In genomic region chr2:209868595-209868994, GRCh38 we compare ENCODE assay signal across 28 cellular contexts.
"Had no signal": no experiment of that assay in that cellular context is flagged by ENCODE, and none has a peak within 500 bp of the region (broad histone marks: within the 10 kb centered on the region; RNA-seq: fewer than 3 reads in every experiment).

No MANE protein-coding gene starts in this region.

- ATAC-seq: natural killer cell; psoas muscle; right cardiac atrium; sciatic nerve; stimulated activated memory B cell treated with anti-CD40 and anti-IgM and Interleukin-4, amounts not matched to agents 10 μg/mL and 1 μg/mL and 100 μg/mL, for 72 hours; stimulated activated naive CD8-positive, alpha-beta T cell treated with anti-CD3 and anti-CD28 coated beads, Interleukin-15, amount 100 ng/mL, for 72 hours; stimulated activated naive CD8-positive, alpha-beta T cell treated with anti-CD3 and anti-CD28 coated beads, Interleukin-15, Interleukin-2, amounts not matched to agents 100 U/mL and 50 U/mL, for 24 hours; upper lobe of right lung had no signal

- H3K27me3 ChIP-seq: neural progenitor cell, ovary, suprapubic skin, testis, tibial artery, transverse colon, upper lobe of right lung, uterus had no signal

- H3K9me3 ChIP-seq: ovary, psoas muscle, testis, transverse colon, upper lobe of right lung, uterus had no signal

- H3K36me3 ChIP-seq: ovary, spleen, suprapubic skin, tibial artery, transverse colon, upper lobe of right lung, uterus had no signal

- H3K79me2 ChIP-seq: parathyroid adenoma had no signal

- DNase-seq: natural killer cell; occipital lobe; ovary; posterior cingulate gyrus; psoas muscle; right cardiac atrium; spleen; stimulated activated CD4-positive, alpha-beta T cell treated with anti-CD3 and anti-CD28 coated beads, Interleukin-12 subunit alpha, Interleukin-12 subunit beta, amount 100 ng/mL, for 4 hours; stimulated activated CD4-positive, alpha-beta T cell treated with anti-CD3 and anti-CD28 coated beads, Interleukin-1b, Interleukin-23, amount 100 ng/mL, for 48 hours; stimulated activated CD4-positive, alpha-beta T cell treated with anti-CD3 and anti-CD28 coated beads, Interleukin-4, amount 100 ng/mL, for 1 hour; stimulated activated CD4-positive, alpha-beta T cell treated with anti-CD3 and anti-CD28 coated beads, Interleukin-4, amount 100 ng/mL, for 4 hours; stimulated activated CD8-positive, alpha-beta memory T cell treated with anti-CD3 and anti-CD28 coated beads, Interleukin-4, amount 100 ng/mL, for 48 hours; stimulated activated naive CD4-positive, alpha-beta T cell; stimulated activated naive CD8-positive, alpha-beta T cell treated with anti-CD3 and anti-CD28 coated beads, Interleukin-15, amount 100 ng/mL, for 72 hours; stimulated activated naive CD8-positive, alpha-beta T cell treated with anti-CD3 and anti-CD28 coated beads, Interleukin-15, Interleukin-2, amounts not matched to agents 100 U/mL and 50 U/mL, for 24 hours; substantia nigra; testis; tibial artery; transverse colon; upper lobe of right lung; uterus had no signal

- H3K4me3 ChIP-seq: neural progenitor cell, ovary, psoas muscle, skin epidermis, smooth muscle cell, spleen, suprapubic skin, testis, tibial artery, transverse colon, upper lobe of right lung, uterus had no signal

- H3K27ac ChIP-seq: neural progenitor cell, ovary, parathyroid adenoma, psoas muscle, skin epidermis, spleen, suprapubic skin, testis, tibial artery, transverse colon, upper lobe of right lung, uterus had no signal

- H3K9ac ChIP-seq: neural progenitor cell, parathyroid adenoma had no signal

- H2AFZ ChIP-seq: neural progenitor cell, parathyroid adenoma had no signal

- H3K4me1 ChIP-seq: parathyroid adenoma, psoas muscle, spleen, suprapubic skin, testis, tibial artery, transverse colon, uterus had no signal

- H3K4me2 ChIP-seq: neural progenitor cell, smooth muscle cell had no signal
